ENCODE assay signal across 5 cellular contexts in the genomic region with DNA sequence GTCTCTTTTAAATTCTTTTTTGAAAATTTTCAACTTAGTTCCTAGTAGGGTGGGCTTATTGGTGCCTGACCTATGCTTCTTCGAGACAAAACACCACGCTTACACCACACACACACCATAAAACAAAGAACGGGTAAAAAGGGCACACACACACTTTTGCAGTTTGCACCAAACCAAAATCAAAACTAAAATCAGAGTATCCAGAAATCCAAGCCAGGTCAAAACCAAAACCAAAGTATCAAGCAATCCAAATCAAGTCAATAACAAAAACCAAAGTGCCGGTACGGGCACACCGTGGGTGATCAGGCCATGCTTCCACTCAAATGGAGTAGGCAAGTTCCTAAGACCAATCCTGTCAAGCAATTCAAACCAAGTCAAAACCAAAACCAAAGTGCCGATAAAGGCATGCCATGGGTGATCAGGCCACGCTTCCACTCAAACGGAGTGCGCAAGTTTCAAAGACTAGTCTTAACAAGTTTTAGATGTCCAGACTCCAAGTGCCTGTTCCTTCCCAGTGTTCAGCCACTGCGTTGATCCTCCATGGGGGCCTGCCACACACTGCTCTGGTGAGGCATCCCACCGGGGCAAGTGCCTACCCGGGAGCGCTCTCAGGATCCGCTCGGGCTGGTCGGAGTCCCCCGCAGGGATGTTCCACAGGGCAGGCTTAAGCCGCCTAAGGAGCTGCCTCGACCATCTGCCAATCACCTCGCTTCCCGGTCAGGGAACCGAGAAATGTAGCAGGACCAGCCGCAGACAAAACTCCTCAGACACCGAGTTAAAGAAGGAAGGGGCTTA.
A peak's percentile ranks its signal among the peaks of the same experiment; 100 is the strongest.
DNase-seq lines count a peak whose midpoint lies in the region; ATAC-seq, FAIRE-seq and TF ChIP-seq lines count a peak whose summit lies in the region.
"Not testable (repeated sequence)": the region's sequence is repeated elsewhere in the genome, so short reads cannot be mapped to it uniquely, and the experiment has no call there.

No MANE protein-coding gene starts in this region.

- not testable (repeated sequence) for H4K20me1 ChIP-seq in K562 (replicated peaks; ENCODE audit: control insufficient read depth, insufficient read depth, low read length)

- not testable (repeated sequence) for TF ChIP-seq RAD21 in K562 (CRISPR knock-in tag; conservative IDR thresholded peaks at IDR 0.05 in 1 of 2, IDR thresholded peaks at IDR 0.05 in 1 of 2)

- peak overlapping the region; percentile 5 for H3K27ac Mint-ChIP-seq in dendritic cell treated with granulocyte-macrophage colony-stimulating factor and Interleukin-4, amounts not matched to agents 40 ng/mL and 50 ng/mL, for 4 days
- H3K27ac Mint-ChIP-seq in stimulated activated effector memory CD8-positive, alpha-beta T cell treated with anti-CD3 and anti-CD28 coated beads, Interleukin-12 subunit alpha, Interleukin-12 subunit beta, amount 100 ng/mL, for 72 hours = peak overlapping the region; percentile 3

- CTCF ChIA-PET in Panc1 (lab: Charles Lee); K562 (lab: Yijun Ruan, JAX; ENCODE audit: low intra/inter-chr PET ratio): not testable (repeated sequence)

- not testable (repeated sequence) for TF ChIP-seq CTCF in Panc1 (IDR thresholded peaks at IDR 0.05); K562 (IDR thresholded peaks at IDR 0.05 in 2 of 3, conservative IDR thresholded peaks at IDR 0.05 in 1 of 3; ENCODE audit: insufficient read depth in 2 of 3, low read depth in 1 of 3, low read length in 3 of 3); neutrophil (IDR thresholded peaks at IDR 0.05)

- POLR2A ChIA-PET in Panc1 (lab: Charles Lee); K562 (lab: Yijun Ruan, JAX): not testable (repeated sequence)

- intact Hi-C loops in Panc1 (cut with micrococcal nuclease; ENCODE audit: unreplicated experiment); K562 (cut with micrococcal nuclease); dendritic cell treated with granulocyte-macrophage colony-stimulating factor and Interleukin-4, amounts not matched to agents 40 ng/mL and 50 ng/mL, for 4 days (cut with micrococcal nuclease): not testable (repeated sequence)

- TF ChIP-seq EP300 in K562 (IDR thresholded peaks at IDR 0.05; ENCODE audit: low read length) = not testable (repeated sequence)

- not testable (repeated sequence) for H3K36me3 Mint-ChIP-seq in dendritic cell treated with granulocyte-macrophage colony-stimulating factor and Interleukin-4, amounts not matched to agents 40 ng/mL and 50 ng/mL, for 4 days (ENCODE audit: low read depth); stimulated activated effector memory CD8-positive, alpha-beta T cell treated with anti-CD3 and anti-CD28 coated beads, Interleukin-12 subunit alpha, Interleukin-12 subunit beta, amount 100 ng/mL, for 72 hours

- TSS peak; percentile 78 for BruUV-seq in Panc1 (replicated peaks; lab: Mats Ljungman, UMichigan)
- BruUV-seq in K562 (replicated peaks; lab: Mats Ljungman, UMichigan) = not testable (repeated sequence)

- not testable (repeated sequence) for H3K9me3 ChIP-seq in Panc1 (ENCODE audit: control insufficient read depth, insufficient read depth, low read depth, low read length); K562 (replicated peaks; ENCODE audit: control insufficient read depth, insufficient read depth, low read depth, low read length); neutrophil

- not testable (repeated sequence) for DNase-seq in Panc1 (ENCODE audit: low read depth, low spot score); K562 (ENCODE audit: extremely low read depth in 1 of 4, low spot score in 3 of 4); stimulated activated effector memory CD8-positive, alpha-beta T cell treated with anti-CD3 and anti-CD28 coated beads, Interleukin-12 subunit alpha, Interleukin-12 subunit beta, amount 100 ng/mL, for 72 hours (ENCODE audit: low spot score in 2 of 2)

- 81% methylated on average over 14 of the region's 25 CpGs for WGBS in K562 (ENCODE audit: insufficient coverage, low coverage, missing lambda C conversion rate)

- not testable (repeated sequence) for H2AFZ ChIP-seq in K562 (ENCODE audit: low read depth, low read length)

- ATAC-seq in Panc1; K562; stimulated activated effector memory CD8-positive, alpha-beta T cell treated with anti-CD3 and anti-CD28 coated beads, Interleukin-12 subunit alpha, Interleukin-12 subunit beta, amount 100 ng/mL, for 72 hours: not testable (repeated sequence)

- H3K4me1 ChIP-seq in Panc1 (ENCODE audit: control insufficient read depth, insufficient read depth, low read length); K562 (replicated peaks in 1 of 2; ENCODE audit: control insufficient read depth in 2 of 2, insufficient read depth in 2 of 2, low read length in 2 of 2); neutrophil (ENCODE audit: control insufficient read depth in 1 of 2, insufficient read depth in 1 of 2, low read depth in 1 of 2, low read length in 1 of 2): not testable (repeated sequence)

- not testable (repeated sequence) for H3K79me2 ChIP-seq in K562 (ENCODE audit: control insufficient read depth, insufficient read depth, low read length)

- not testable (repeated sequence) for H3K9me3 Mint-ChIP-seq in dendritic cell treated with granulocyte-macrophage colony-stimulating factor and Interleukin-4, amounts not matched to agents 40 ng/mL and 50 ng/mL, for 4 days; stimulated activated effector memory CD8-positive, alpha-beta T cell treated with anti-CD3 and anti-CD28 coated beads, Interleukin-12 subunit alpha, Interleukin-12 subunit beta, amount 100 ng/mL, for 72 hours

- not testable (repeated sequence) for H3K36me3 ChIP-seq in Panc1 (ENCODE audit: control insufficient read depth, insufficient read depth, low read length); K562 (ENCODE audit: control insufficient read depth, insufficient read depth, low read length); neutrophil

- TF ChIP-seq POLR2A in K562 (conservative IDR thresholded peaks at IDR 0.05) = not testable (repeated sequence)

- H3K4me3 ChIP-seq in Panc1 (ENCODE audit: low read depth in 2 of 2, low read length in 2 of 2); K562; neutrophil (ENCODE audit: low read depth in 1 of 2, low read length in 1 of 2): not testable (repeated sequence)

- peaks cover 11% of the 10 kb centered on the region for H3K4me1 Mint-ChIP-seq in dendritic cell treated with granulocyte-macrophage colony-stimulating factor and Interleukin-4, amounts not matched to agents 40 ng/mL and 50 ng/mL, for 4 days (ENCODE audit: low read depth)
- not testable (repeated sequence) for H3K4me1 Mint-ChIP-seq in stimulated activated effector memory CD8-positive, alpha-beta T cell treated with anti-CD3 and anti-CD28 coated beads, Interleukin-12 subunit alpha, Interleukin-12 subunit beta, amount 100 ng/mL, for 72 hours

- not testable (repeated sequence) for H3K4me2 ChIP-seq in K562 (ENCODE audit: insufficient read depth, low read length)

- not testable (repeated sequence) for H3K9me1 ChIP-seq in K562 (ENCODE audit: control insufficient read depth, insufficient read depth, low read length)

- H3K27ac ChIP-seq in Panc1 (ENCODE audit: low read length); K562 (ENCODE audit: extremely low read depth, low read depth, low read length): not testable (repeated sequence)
- peak overlapping the region; percentile 72 for H3K27ac ChIP-seq in neutrophil

- not testable (repeated sequence) for FAIRE-seq in K562 (lab: Jason Lieb, UNC)

- not testable (repeated sequence) for H3K4me3 Mint-ChIP-seq in dendritic cell treated with granulocyte-macrophage colony-stimulating factor and Interleukin-4, amounts not matched to agents 40 ng/mL and 50 ng/mL, for 4 days; stimulated activated effector memory CD8-positive, alpha-beta T cell treated with anti-CD3 and anti-CD28 coated beads, Interleukin-12 subunit alpha, Interleukin-12 subunit beta, amount 100 ng/mL, for 72 hours

- not testable (repeated sequence) for H3K9ac ChIP-seq in K562 (ENCODE audit: insufficient read depth in 1 of 2, low read depth in 2 of 2, low read length in 2 of 2)

- in situ Hi-C loops in Panc1 (cut with HindIII; ENCODE audit: low pct_unique_long_range_greater_than_20kb, low sequenced_read_pairs); K562 (cut with MboI): not testable (repeated sequence)

- not testable (repeated sequence) for H3K27me3 Mint-ChIP-seq in dendritic cell treated with granulocyte-macrophage colony-stimulating factor and Interleukin-4, amounts not matched to agents 40 ng/mL and 50 ng/mL, for 4 days

- H3K27me3 ChIP-seq in Panc1 (ENCODE audit: control insufficient read depth, insufficient read depth, low read length); K562 (ENCODE audit: control insufficient read depth in 2 of 2, insufficient read depth in 2 of 2, low read length in 2 of 2); neutrophil: not testable (repeated sequence)

TF ChIP-seq in K562, 482 proteins besides CTCF, POLR2A, EP300 and RAD21:
- peak; percentile 57 to 64; a peak in 3 of 4 replicates for TF ChIP-seq KDM1A (IDR thresholded peaks at IDR 0.05)
- TF ChIP-seq HDAC1 (IDR thresholded peaks at IDR 0.05) = peak in 1 of 2 experiments; percentile 24; a peak in 1 of 4 replicates
